25 cellular contexts compared by ENCODE assay signal in the genomic region with DNA sequence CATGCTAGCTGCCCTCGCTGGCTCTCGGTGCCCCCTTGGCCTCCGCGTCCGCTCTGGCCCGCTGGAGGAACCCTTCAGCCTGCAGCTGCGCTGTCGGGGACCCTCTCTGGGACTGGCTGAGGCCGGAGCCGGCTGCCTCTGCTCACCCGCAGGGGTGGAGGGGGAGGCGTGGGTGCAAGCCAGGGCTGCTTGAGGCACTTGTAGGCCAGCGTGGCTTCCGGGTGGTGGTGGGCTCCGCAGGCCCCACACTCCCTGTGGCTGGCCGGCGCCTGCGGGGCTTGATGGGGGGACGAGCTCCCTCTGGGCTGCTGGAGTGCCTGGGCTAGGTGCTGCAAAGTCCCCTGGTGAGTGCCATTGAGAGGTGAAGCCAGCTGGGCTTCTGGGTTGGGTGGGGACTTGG.
"Had no signal": no experiment of that assay in that cellular context is flagged by ENCODE, and none has a peak within 500 bp of the region (broad histone marks: within the 10 kb centered on the region; RNA-seq: fewer than 3 reads in every experiment).

No MANE protein-coding gene starts in this region.

- FAIRE-seq: pancreas, urothelium cell line had no signal

- H3K36me3 ChIP-seq: heart right ventricle, left ventricle myocardium inferior, pancreas, right lobe of liver, suprapubic skin, thoracic aorta, tibial artery, upper lobe of right lung had no signal

- H3K9me3 ChIP-seq: pancreas, right lobe of liver, thoracic aorta had no signal

- DNase-seq: heart right ventricle; islet precursor cell; kidney glomerular epithelial cell; left ventricle myocardium inferior; midbrain; naive thymus-derived CD4-positive, alpha-beta T cell; nucleus accumbens; psoas muscle; stimulated activated CD4-positive, alpha-beta T cell treated with anti-CD3 and anti-CD28 coated beads, Interleukin-12 subunit alpha, Interleukin-12 subunit beta, amount 100 ng/mL, for 4 hours; stimulated activated CD4-positive, alpha-beta T cell treated with anti-CD3 and anti-CD28 coated beads, Interleukin-15, amount 100 ng/mL, for 24 hours; stimulated activated CD4-positive, alpha-beta T cell treated with anti-CD3 and anti-CD28 coated beads, Interleukin-2, amount 100 ng/mL, for 24 hours; stimulated activated CD4-positive, alpha-beta T cell treated with anti-CD3 and anti-CD28 coated beads, Interleukin-4, amount 100 ng/mL, for 1 hour; stimulated activated naive B cell treated with anti-CD40 and anti-IgM and Interleukin-4, amounts not matched to agents 10 μg/mL and 1 μg/mL and 100 μg/mL, for 72 hours; trophoblast cell; upper lobe of right lung had no signal

- ATAC-seq: heart right ventricle; mucosa of descending colon; naive thymus-derived CD4-positive, alpha-beta T cell; natural killer cell treated with Interleukin-12 subunit alpha and Interleukin-12 subunit beta and Interleukin-15 and Interleukin-18, amount 100 ng/mL, for 72 hours; pancreas; psoas muscle; stimulated activated naive B cell treated with anti-CD40 and anti-IgM and Interleukin-4, amounts not matched to agents 10 μg/mL and 1 μg/mL and 100 μg/mL, for 72 hours; upper lobe of right lung had no signal

- H3K4me1 ChIP-seq: heart right ventricle, left ventricle myocardium inferior, pancreas, psoas muscle, right lobe of liver, suprapubic skin, tibial artery, upper lobe of right lung had no signal

- H3K27me3 ChIP-seq: heart right ventricle, hepatocyte, pancreas, right lobe of liver, suprapubic skin, tibial artery, upper lobe of right lung had no signal

- H3K4me3 ChIP-seq: heart right ventricle, hepatocyte, left ventricle myocardium inferior, mucosa of descending colon, pancreas, psoas muscle, right lobe of liver, smooth muscle cell, suprapubic skin, thoracic aorta, tibial artery, upper lobe of right lung had no signal

- H3K27ac ChIP-seq: heart right ventricle, hepatocyte, left ventricle myocardium inferior, pancreas, psoas muscle, right lobe of liver, suprapubic skin, thoracic aorta, tibial artery, upper lobe of right lung had no signal
